Comparison of ENCODE assay signal across 1 cellular context in genomic region chr6:159727717-159728440, GRCh38.
TF ChIP-seq lines count a peak whose summit lies in the region.

No MANE protein-coding gene starts in this region.

TF ChIP-seq in K562, 482 proteins besides CTCF, POLR2A, EP300 and RAD21 (continued from another document and continues in another):
- TF ChIP-seq CLOCK (CRISPR knock-in tag; IDR thresholded peaks at IDR 0.05; ENCODE audit: borderline replicate concordance) (no peak), HNRNPK (IDR thresholded peaks at IDR 0.05; ENCODE audit: low read depth, low read length, poor library complexity, severe bottlenecking) (no peak), POLR3G (IDR thresholded peaks at IDR 0.05; ENCODE audit: extremely low read depth, insufficient read length, insufficient replicate concordance) (no peak), RFX1 (IDR thresholded peaks at IDR 0.05) (no peak), MCM5 (IDR thresholded peaks at IDR 0.05; ENCODE audit: low read depth) (no peak), PRPF4 (IDR thresholded peaks at IDR 0.05; ENCODE audit: insufficient read depth, low read depth, low read length, poor library complexity, severe bottlenecking) (no peak), ZFPM2 (CRISPR knock-in tag; IDR thresholded peaks at IDR 0.05) (no peak), GTF2F1 (IDR thresholded peaks at IDR 0.05; ENCODE audit: low read depth, low read length) (no peak), ZBTB8A (IDR thresholded peaks at IDR 0.05; ENCODE audit: partially characterized antibody) (no peak), PML (IDR thresholded peaks at IDR 0.05; ENCODE audit: low read length) (no peak), XRCC4 (IDR thresholded peaks at IDR 0.05; ENCODE audit: extremely low read depth, insufficient read depth, insufficient read length) (no peak), CTCFL (IDR thresholded peaks at IDR 0.05; ENCODE audit: borderline replicate concordance, insufficient read depth, low read depth, low read length, poor library complexity, severe bottlenecking) (no peak), IRF2 (CRISPR knock-in tag; IDR thresholded peaks at IDR 0.05) (no peak), MIER1 (IDR thresholded peaks at IDR 0.05; ENCODE audit: low read depth) (no peak), GTF2B (IDR thresholded peaks at IDR 0.05; ENCODE audit: extremely low read depth, insufficient read length) (no peak), ZNF589 (CRISPR knock-in tag; IDR thresholded peaks at IDR 0.05; ENCODE audit: low read depth) (no peak), NRF1 (conservative IDR thresholded peaks at IDR 0.05 in 1 of 2, IDR thresholded peaks at IDR 0.05 in 1 of 2) (peak; percentile 56 to 60), CEBPZ (IDR thresholded peaks at IDR 0.05; ENCODE audit: borderline replicate concordance, low read depth, low read length) (no peak), ZBTB1 (CRISPR knock-in tag; IDR thresholded peaks at IDR 0.05; ENCODE audit: borderline replicate concordance, low read depth) (peak; percentile 64; the same call in 1 of the 2 replicates), SNIP1 (IDR thresholded peaks at IDR 0.05; ENCODE audit: low read depth) (no peak), TARDBP (IDR thresholded peaks at IDR 0.05) (no peak), PURB (CRISPR knock-in tag; IDR thresholded peaks at IDR 0.05; ENCODE audit: low read depth) (no peak), CREB5 (CRISPR knock-in tag; IDR thresholded peaks at IDR 0.05) (no peak), ZFP36 (IDR thresholded peaks at IDR 0.05; ENCODE audit: low read depth, low read length, partially characterized antibody) (no peak), ZNF347 (CRISPR knock-in tag; IDR thresholded peaks at IDR 0.05; ENCODE audit: low read depth) (no peak), ATF3 (IDR thresholded peaks at IDR 0.05) (no peak), ATF3 (CRISPR knock-in tag; conservative IDR thresholded peaks at IDR 0.05) (no peak), CSDE1 (IDR thresholded peaks at IDR 0.05) (no peak), KLF1 (tag; IDR thresholded peaks at IDR 0.05) (0 out of 2 replicates have a peak, but pooled peaks have one; percentile 65), SMAD4 (CRISPR knock-in tag; conservative IDR thresholded peaks at IDR 0.05) (no peak), SMARCA4 (IDR thresholded peaks at IDR 0.05) (no peak), TEAD4 (IDR thresholded peaks at IDR 0.05; ENCODE audit: low read length) (no peak), TEAD4 (CRISPR knock-in tag; IDR thresholded peaks at IDR 0.05; ENCODE audit: borderline replicate concordance) (no peak), MBD1 (CRISPR knock-in tag; IDR thresholded peaks at IDR 0.05) (0 out of 2 replicates have a peak, but pooled peaks have one; percentile 18), LCOR (CRISPR knock-in tag; IDR thresholded peaks at IDR 0.05) (no peak), JUN (IDR thresholded peaks at IDR 0.05; ENCODE audit: borderline replicate concordance, low read depth, low read length) (no peak), JUN (CRISPR knock-in tag; IDR thresholded peaks at IDR 0.05; ENCODE audit: borderline replicate concordance) (no peak), TCF7L2 (IDR thresholded peaks at IDR 0.05; ENCODE audit: low read depth, low read length) (no peak), ZNF644 (tag; IDR thresholded peaks at IDR 0.05; ENCODE audit: low read depth) (no peak), KDM1A (IDR thresholded peaks at IDR 0.05) (no peak), ERF (CRISPR knock-in tag; IDR thresholded peaks at IDR 0.05) (peak; percentile 93), ZNF318 (IDR thresholded peaks at IDR 0.05; ENCODE audit: borderline replicate concordance in 1 of 2, low read depth in 1 of 2) (no peak), ZNF197 (CRISPR knock-in tag; IDR thresholded peaks at IDR 0.05; ENCODE audit: low read depth) (no peak), HSF4 (CRISPR knock-in tag; IDR thresholded peaks at IDR 0.05; ENCODE audit: borderline replicate concordance) (no peak)
